Comparison of ENCODE assay signal across 13 cellular contexts in the genomic region with DNA sequence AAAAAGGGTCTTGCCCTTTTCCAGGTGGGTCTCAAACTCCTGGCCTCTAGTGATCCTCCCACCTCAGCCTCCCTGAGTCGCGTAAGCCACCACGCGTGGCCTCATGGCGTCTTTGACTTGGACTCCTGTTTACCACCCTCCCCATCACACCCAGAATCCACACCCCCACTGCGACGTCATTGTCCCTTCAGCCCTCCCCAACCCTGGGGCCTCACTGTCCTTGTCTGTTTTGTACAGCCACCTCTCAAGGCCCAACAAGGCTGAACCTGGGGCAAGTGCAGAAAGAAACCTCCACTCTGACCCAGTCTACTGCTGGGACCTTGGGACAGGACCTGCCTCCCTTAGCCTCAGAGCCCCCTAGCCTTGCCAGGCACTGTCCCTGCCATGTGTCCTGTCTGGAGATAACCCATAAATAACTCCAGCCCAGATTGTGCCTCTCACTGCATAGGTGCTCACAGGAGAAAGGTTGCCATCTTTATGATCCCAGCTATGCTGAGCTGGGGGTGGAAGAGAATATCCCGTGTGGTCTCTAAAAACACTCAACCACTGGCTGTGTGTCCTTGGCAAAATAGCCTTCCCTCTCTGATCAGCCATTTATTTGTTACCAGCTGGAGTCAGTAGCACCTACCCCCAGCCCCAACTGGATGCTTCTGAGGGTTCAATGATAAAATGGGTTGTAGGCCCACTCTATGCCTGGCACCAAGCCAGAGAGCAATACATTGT. TPM values are rescaled to one million over a fixed set of nuclear protein-coding genes. Genes with fewer than 3 reads are reported as not detected.
DNase-seq lines count a peak whose midpoint lies in the region; ATAC-seq and TF ChIP-seq lines count a peak whose summit lies in the region.
"Had no signal": no experiment of that assay in that cellular context is flagged by ENCODE, and none has a peak within 500 bp of the region (broad histone marks: within the 10 kb centered on the region; RNA-seq: fewer than 3 reads in every experiment).

No MANE protein-coding gene starts in this region.

- H3K4me1 ChIP-seq in OCI-LY1 (ENCODE audit: insufficient read depth, low read length, severe bottlenecking) (peaks cover 71% of the 10 kb centered on the region), gastroesophageal sphincter (peaks cover 0 to 24% (median 4%) of the 10 kb centered on the region in 3 donors), thyroid gland (peaks cover 5 to 13% of the 10 kb centered on the region in 2 donors)

- H3K9me2 ChIP-seq in OCI-LY1 (ENCODE audit: low read depth, low read length): no peaks in the 10 kb centered on the region

- ATAC-seq in activated CD4-positive, alpha-beta T cell treated with anti-CD3 and anti-CD28 coated beads for 36 hours: no peak
- ATAC-seq in gastroesophageal sphincter: no peak
- no peak for ATAC-seq in GM19035 (IDR thresholded peaks at IDR 0.05; ENCODE audit: unreplicated experiment)
- ATAC-seq: HCT116 had no signal

- peaks cover 18% of the 10 kb centered on the region for H3K36me3 Mint-ChIP-seq in activated CD4-positive, alpha-beta T cell treated with anti-CD3 and anti-CD28 coated beads, Interleukin-2, amount 10 ng/mL, durations not matched to agents 7 days and 5 days (ENCODE audit: low read depth)
- peaks cover 20% of the 10 kb centered on the region for H3K36me3 Mint-ChIP-seq in activated CD4-positive, alpha-beta T cell treated with anti-CD3 and anti-CD28 coated beads for 36 hours (ENCODE audit: low read depth)

- H3K79me2 ChIP-seq in OCI-LY1 (ENCODE audit: insufficient read depth, low read length): 0 out of 2 replicates have a peak, but pooled peaks cover 5% of the 10 kb centered on the region

- peaks cover 33% of the 10 kb centered on the region for H3K4me1 Mint-ChIP-seq in activated CD4-positive, alpha-beta T cell treated with anti-CD3 and anti-CD28 coated beads, Interleukin-2, amount 10 ng/mL, durations not matched to agents 7 days and 5 days
- H3K4me1 Mint-ChIP-seq in activated CD4-positive, alpha-beta T cell treated with anti-CD3 and anti-CD28 coated beads for 36 hours: peaks cover 15% of the 10 kb centered on the region

- intact Hi-C loops in activated CD4-positive, alpha-beta T cell treated with anti-CD3 and anti-CD28 coated beads for 36 hours (cut with DNase I, micrococcal nuclease): loop anchor here in 1 of 2 experiments (5.0 kb wide), 1 partner anchor 224 kb away; no protein-coding TSS in a partner anchor
- intact Hi-C loops in thyroid gland (cut with DNase I): no loop called here

- no peaks in the 10 kb centered on the region for H3K9me3 ChIP-seq in OCI-LY1 (ENCODE audit: low read length)
- no peaks in the 10 kb centered on the region for H3K9me3 ChIP-seq in gastroesophageal sphincter
- no peaks in the 10 kb centered on the region for H3K9me3 ChIP-seq in thyroid gland

- TF ChIP-seq CTCF in OCI-LY1 (IDR thresholded peaks at IDR 0.05; ENCODE audit: low read length) (no peak), gastroesophageal sphincter (IDR thresholded peaks at IDR 0.05) (no peak), thyroid gland (IDR thresholded peaks at IDR 0.05) (no peak)

- TF ChIP-seq POLR2A in gastroesophageal sphincter (IDR thresholded peaks at IDR 0.05) (no peak), thyroid gland (IDR thresholded peaks at IDR 0.05) (no peak)

- no peak overlapping the region for H3K4me2 ChIP-seq in OCI-LY1 (ENCODE audit: low read length)

- no peak for DNase-seq in activated CD4-positive, alpha-beta T cell treated with anti-CD3 and anti-CD28 coated beads, Interleukin-2, amount 10 ng/mL, durations not matched to agents 7 days and 5 days
- DNase-seq in activated CD4-positive, alpha-beta T cell treated with anti-CD3 and anti-CD28 coated beads for 36 hours: no peak
- DNase-seq in substantia nigra (lab: John Stamatoyannopoulos, UW) (no peak), NCI-H526 (lab: John Stamatoyannopoulos, UW) (no peak), thyroid gland (no peak)
- DNase-seq: activated gamma-delta T cell; Kasumi-1; nephron progenitor cell; stimulated activated CD8-positive, alpha-beta memory T cell treated with anti-CD3 and anti-CD28 coated beads, Interleukin-4, amount 100 ng/mL, for 48 hours had no signal

- POLR2A ChIA-PET in activated CD4-positive, alpha-beta T cell treated with anti-CD3 and anti-CD28 coated beads, Interleukin-2, amount 10 ng/mL, durations not matched to agents 7 days and 5 days (lab: Charles Lee): no interaction called here
- POLR2A ChIA-PET in activated CD4-positive, alpha-beta T cell treated with anti-CD3 and anti-CD28 coated beads for 36 hours (lab: Charles Lee): no interaction called here

- H3K4me3 Mint-ChIP-seq in activated CD4-positive, alpha-beta T cell treated with anti-CD3 and anti-CD28 coated beads, Interleukin-2, amount 10 ng/mL, durations not matched to agents 7 days and 5 days: no peak overlapping the region
- H3K4me3 Mint-ChIP-seq in activated CD4-positive, alpha-beta T cell treated with anti-CD3 and anti-CD28 coated beads for 36 hours: no peak overlapping the region
- H3K4me3 Mint-ChIP-seq: nephron progenitor cell had no signal

- H3K36me3 ChIP-seq in OCI-LY1 (ENCODE audit: insufficient read depth, low read length) (peaks cover 32% of the 10 kb centered on the region), gastroesophageal sphincter (peaks cover 0 to 33% of the 10 kb centered on the region in 2 donors), thyroid gland (peaks cover 15 to 20% of the 10 kb centered on the region in 2 donors)

- 0 out of 2 replicates have a peak, but pooled peaks cover 5% of the 10 kb centered on the region for H3F3A ChIP-seq in OCI-LY1 (ENCODE audit: insufficient read depth, low read length)

- no peaks in the 10 kb centered on the region for H3K9me3 Mint-ChIP-seq in activated CD4-positive, alpha-beta T cell treated with anti-CD3 and anti-CD28 coated beads, Interleukin-2, amount 10 ng/mL, durations not matched to agents 7 days and 5 days
- H3K9me3 Mint-ChIP-seq in activated CD4-positive, alpha-beta T cell treated with anti-CD3 and anti-CD28 coated beads for 36 hours (ENCODE audit: low read depth): no peaks in the 10 kb centered on the region
- H3K9me3 Mint-ChIP-seq: nephron progenitor cell had no signal

- CTCF ChIA-PET in activated CD4-positive, alpha-beta T cell treated with anti-CD3 and anti-CD28 coated beads, Interleukin-2, amount 10 ng/mL, durations not matched to agents 7 days and 5 days (lab: Charles Lee): interaction anchor here (0.8 kb wide), 1 partner anchor 108 kb away, joined by 3 read pairs; no protein-coding TSS in a partner anchor
- CTCF ChIA-PET in activated CD4-positive, alpha-beta T cell treated with anti-CD3 and anti-CD28 coated beads for 36 hours (lab: Charles Lee): interaction anchor here (1.1 to 1.4 kb wide), 2 partner anchors 10 kb away, joined by 3 to 4 read pairs; no protein-coding TSS in a partner anchor

- H3K27ac Mint-ChIP-seq in activated CD4-positive, alpha-beta T cell treated with anti-CD3 and anti-CD28 coated beads, Interleukin-2, amount 10 ng/mL, durations not matched to agents 7 days and 5 days: peak overlapping the region; percentile 70
- H3K27ac Mint-ChIP-seq in activated CD4-positive, alpha-beta T cell treated with anti-CD3 and anti-CD28 coated beads for 36 hours: no peak overlapping the region

- H3K27me3 Mint-ChIP-seq in activated CD4-positive, alpha-beta T cell treated with anti-CD3 and anti-CD28 coated beads, Interleukin-2, amount 10 ng/mL, durations not matched to agents 7 days and 5 days: no peaks in the 10 kb centered on the region
- H3K27me3 Mint-ChIP-seq in activated CD4-positive, alpha-beta T cell treated with anti-CD3 and anti-CD28 coated beads for 36 hours: no peaks in the 10 kb centered on the region

- H3K27me3 ChIP-seq in OCI-LY1 (ENCODE audit: insufficient read depth, low read length) (no peaks in the 10 kb centered on the region), gastroesophageal sphincter (no peaks in the 10 kb centered on the region), thyroid gland (no peaks in the 10 kb centered on the region)

- no peaks in the 10 kb centered on the region for H4K20me1 ChIP-seq in OCI-LY1 (ENCODE audit: insufficient read depth, low read length)

- no peak overlapping the region for H3K9ac ChIP-seq in OCI-LY1 (ENCODE audit: low read length)

- peak overlapping the region; percentile 97 for H3K27ac ChIP-seq in OCI-LY1 (ENCODE audit: low read depth, low read length, poor library complexity, severe bottlenecking)
- H3K27ac ChIP-seq in gastroesophageal sphincter: peak overlapping the region in 3 of 4 donors; percentile 37 to 74 (median 54)
- H3K27ac ChIP-seq in substantia nigra (ENCODE audit: low read depth, low read length, poor library complexity, severe bottlenecking): peak overlapping the region; percentile 43
- no peak overlapping the region for H3K27ac ChIP-seq in thyroid gland

- H2AFZ ChIP-seq in OCI-LY1 (ENCODE audit: low read length): no peak overlapping the region

- H3K4me3 ChIP-seq in OCI-LY1 (ENCODE audit: low read depth, low read length, poor library complexity, severe bottlenecking) (no peak overlapping the region), gastroesophageal sphincter (no peak overlapping the region), thyroid gland (replicated peaks in 1 of 3) (no peak overlapping the region)

- WGBS in gastroesophageal sphincter (ENCODE audit: low coverage in 1 of 2), 2 donors: 78 to 86% methylated on average over 1 to 5 of the region's 8 CpGs
- 87 to 91% methylated on average over 8 of the region's 8 CpGs for whole genome bisulfite sequencing in thyroid gland, 2 donors

- no peak for TF ChIP-seq EP300 in gastroesophageal sphincter (IDR thresholded peaks at IDR 0.05)

RNA-seq across cellular contexts. Expression of a gene that starts 1.8 kb away (rescaled TPM):
- 10 to 100 TPM; 54.1 to 58.9 TPM for total RNA-seq in activated CD4-positive, alpha-beta T cell treated with anti-CD3 and anti-CD28 coated beads, Interleukin-2, amount 10 ng/mL, durations not matched to agents 7 days and 5 days
- 10 to 100 TPM; 20.4 to 29.5 TPM for total RNA-seq in activated CD4-positive, alpha-beta T cell treated with anti-CD3 and anti-CD28 coated beads for 36 hours
- 10 to 100 TPM in 3 of 4 donors, 1 to 10 TPM in 1; 4.4 to 79.6 (median 40.8) TPM for total RNA-seq in gastroesophageal sphincter
- 10 to 100 TPM; 36.3 to 58.4 (median 40.1) TPM for total RNA-seq in thyroid gland

RNA-seq across cellular contexts. Expression of a gene that starts 18.8 kb away (rescaled TPM):
- 10 to 100 TPM; 12.6 to 13.1 TPM for total RNA-seq in activated CD4-positive, alpha-beta T cell treated with anti-CD3 and anti-CD28 coated beads, Interleukin-2, amount 10 ng/mL, durations not matched to agents 7 days and 5 days
- total RNA-seq in activated CD4-positive, alpha-beta T cell treated with anti-CD3 and anti-CD28 coated beads for 36 hours: 10 to 100 TPM; 18.9 to 20.2 TPM
- total RNA-seq in gastroesophageal sphincter: 10 to 100 TPM in 3 of 4 donors, 1 to 10 TPM in 1; 5.3 to 30.1 (median 22.7) TPM
- 10 to 100 TPM; 14.4 to 33.0 (median 19.8) TPM for total RNA-seq in thyroid gland

RNA-seq across cellular contexts. Expression of a gene that starts 21.3 kb away (rescaled TPM):
- 1 to 10 TPM; 6.1 to 6.5 TPM for total RNA-seq in activated CD4-positive, alpha-beta T cell treated with anti-CD3 and anti-CD28 coated beads, Interleukin-2, amount 10 ng/mL, durations not matched to agents 7 days and 5 days
- total RNA-seq in activated CD4-positive, alpha-beta T cell treated with anti-CD3 and anti-CD28 coated beads for 36 hours: 1 to 10 TPM; 5.7 to 6.2 TPM
- total RNA-seq in gastroesophageal sphincter (10 to 100 TPM; 13.8 to 30.7 (median 22.4) TPM), thyroid gland (10 to 100 TPM in 3 of 4 donors, 1 to 10 TPM in 1; 4.7 to 57.7 (median 29.3) TPM)

RNA-seq across cellular contexts. Expression of a gene that starts 32.1 kb away (rescaled TPM):
- 1 to 10 TPM; 4.0 to 5.2 TPM for total RNA-seq in activated CD4-positive, alpha-beta T cell treated with anti-CD3 and anti-CD28 coated beads, Interleukin-2, amount 10 ng/mL, durations not matched to agents 7 days and 5 days
- total RNA-seq in activated CD4-positive, alpha-beta T cell treated with anti-CD3 and anti-CD28 coated beads for 36 hours: 1 to 10 TPM; 5.6 to 8.9 TPM
- total RNA-seq in gastroesophageal sphincter (1 to 10 TPM in 3 of 4 donors, under 1 TPM in 1; 0.92 to 3.8 (median 1.6) TPM), thyroid gland (1 to 10 TPM in 2 of 4 donors, under 1 TPM in 1, not detected in 1; 0.40 to 2.5 (median 2.0) TPM)

RNA-seq across cellular contexts. Expression of a gene that starts 54.5 kb away (rescaled TPM):
- total RNA-seq in activated CD4-positive, alpha-beta T cell treated with anti-CD3 and anti-CD28 coated beads, Interleukin-2, amount 10 ng/mL, durations not matched to agents 7 days and 5 days: under 1 TPM in 1 of 2 experiments, not detected in 1; 0.15 TPM
- not detected for total RNA-seq in activated CD4-positive, alpha-beta T cell treated with anti-CD3 and anti-CD28 coated beads for 36 hours
- total RNA-seq in gastroesophageal sphincter (1 to 10 TPM in 1 of 4 donors, under 1 TPM in 3; 0.35 to 2.3 (median 0.53) TPM), thyroid gland (1 to 10 TPM in 1 of 4 donors, under 1 TPM in 2, not detected in 1; 0.27 to 1.4 (median 0.92) TPM)

Comparison
In these comparisons a context has a peak if more than half of its experiments do, and no peak if none do; other contexts are left out.
1. H3K27ac ChIP-seq: peak in OCI-LY1 (single experiment), gastroesophageal sphincter (3 of 4) and substantia nigra (single experiment); none in thyroid gland (0 of 3).